8 cellular contexts compared by ENCODE assay signal in the genomic region with DNA sequence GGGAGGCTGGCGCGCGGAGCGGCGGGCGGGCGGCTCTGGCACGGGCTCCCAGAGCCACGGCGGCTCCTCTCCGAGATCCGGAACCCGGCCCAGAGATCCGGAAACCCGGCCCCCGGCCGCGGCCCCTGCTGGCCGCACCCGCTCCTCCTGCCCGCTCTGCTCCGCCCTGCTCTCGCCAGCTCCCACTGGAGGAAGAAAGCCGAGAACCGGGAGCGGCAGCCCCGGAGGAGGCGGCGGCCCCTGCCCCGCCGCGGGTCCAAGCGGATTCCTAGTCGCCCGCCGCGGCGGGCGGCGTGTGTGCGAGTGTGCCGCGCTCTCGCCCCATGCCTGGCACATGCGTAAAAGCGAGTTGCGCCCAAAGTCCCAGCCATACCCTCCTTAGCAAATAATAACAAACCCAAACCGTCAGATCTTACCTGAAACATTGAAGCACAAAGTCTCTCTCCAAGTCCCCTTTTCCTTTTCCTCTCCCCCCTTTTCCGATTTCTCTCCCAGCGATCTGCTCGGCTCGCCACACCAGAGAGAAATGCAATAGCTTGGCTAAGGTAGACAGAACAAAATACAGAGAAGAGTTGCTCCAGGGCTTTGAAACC.
DNase-seq lines count a peak whose midpoint lies in the region; ATAC-seq and TF ChIP-seq lines count a peak whose summit lies in the region.

No MANE protein-coding gene starts in this region.

- H3K36me3 ChIP-seq in neural cell (ENCODE audit: insufficient read depth, low read length) = no peaks in the 10 kb centered on the region

- peak; percentile 54 for TF ChIP-seq RAD21 in neural cell (conservative IDR thresholded peaks at IDR 0.05)

- H2AFZ ChIP-seq in neural cell (ENCODE audit: low read depth, low read length) = peak overlapping the region; percentile 34

- H3K4me2 ChIP-seq in neural cell (ENCODE audit: low read length) = peak overlapping the region; percentile 88

- no peak overlapping the region for H3K27ac Mint-ChIP-seq in activated T-cell treated with anti-CD3 and anti-CD28 coated beads, Interleukin-2, amount 50 U/mL, for 24 hours
- H3K27ac Mint-ChIP-seq in activated T-helper 1 cell treated with anti-CD3 and anti-CD28 coated beads, Interleukin-12 subunit alpha, Interleukin-12 subunit beta, Interleukin-2, Interleukin-4 antibody, amounts not matched to agents 30 ng/mL and 10 ng/mL and 1 ng/mL, durations not matched to agents 14 hours and 24 hours and 36 hours = no peak overlapping the region

- peak; percentile 38 for DNase-seq in activated T-cell treated with anti-CD3 and anti-CD28 coated beads, Interleukin-2, amount 50 U/mL, for 24 hours
- no peak for DNase-seq in activated T-cell treated with anti-CD3 and anti-CD28 coated beads, Interleukin-2, amount 50 U/mL, for 1 hour
- DNase-seq in NCI-H2171 treated with DMSO at 0.1 percent for 48 hours (lab: John Stamatoyannopoulos, UW) = peak; percentile 81
- no peak for DNase-seq in activated T-helper 1 cell treated with anti-CD3 and anti-CD28 coated beads, Interleukin-12 subunit alpha, Interleukin-12 subunit beta, Interleukin-2, Interleukin-4 antibody, amounts not matched to agents 30 ng/mL and 10 ng/mL and 1 ng/mL, durations not matched to agents 14 hours and 24 hours and 36 hours (ENCODE audit: low spot score)
- DNase-seq in globus pallidus (ENCODE audit: low spot score) = peak; percentile 79
- no peak for DNase-seq in activated CD4-positive, CD25-positive, alpha-beta regulatory T cell treated with anti-CD3 and anti-CD28 coated beads, Interleukin-2, amount 50 U/mL, for 72 hours

- intact Hi-C loops in activated T-helper 1 cell treated with anti-CD3 and anti-CD28 coated beads, Interleukin-12 subunit alpha, Interleukin-12 subunit beta, Interleukin-2, Interleukin-4 antibody, amounts not matched to agents 30 ng/mL and 10 ng/mL and 1 ng/mL, durations not matched to agents 14 hours and 24 hours and 36 hours (cut with micrococcal nuclease) = no loop called here

- peak; percentile 76 for ATAC-seq in HG02642 (IDR thresholded peaks at IDR 0.05; ENCODE audit: poor library complexity, unreplicated experiment)

- H3F3A ChIP-seq in neural cell (ENCODE audit: insufficient read depth, low read length, poor library complexity, severe bottlenecking) = peaks cover 7% of the 10 kb centered on the region

- peak overlapping the region; percentile 71 for H3K4me3 Mint-ChIP-seq in activated T-cell treated with anti-CD3 and anti-CD28 coated beads, Interleukin-2, amount 50 U/mL, for 24 hours
- H3K4me3 Mint-ChIP-seq in activated T-helper 1 cell treated with anti-CD3 and anti-CD28 coated beads, Interleukin-12 subunit alpha, Interleukin-12 subunit beta, Interleukin-2, Interleukin-4 antibody, amounts not matched to agents 30 ng/mL and 10 ng/mL and 1 ng/mL, durations not matched to agents 14 hours and 24 hours and 36 hours = peak overlapping the region; percentile 80

- peaks cover 11% of the 10 kb centered on the region for H3K4me1 Mint-ChIP-seq in activated T-cell treated with anti-CD3 and anti-CD28 coated beads, Interleukin-2, amount 50 U/mL, for 24 hours (ENCODE audit: low read depth)
- H3K4me1 Mint-ChIP-seq in activated T-helper 1 cell treated with anti-CD3 and anti-CD28 coated beads, Interleukin-12 subunit alpha, Interleukin-12 subunit beta, Interleukin-2, Interleukin-4 antibody, amounts not matched to agents 30 ng/mL and 10 ng/mL and 1 ng/mL, durations not matched to agents 14 hours and 24 hours and 36 hours (ENCODE audit: low read depth) = peaks cover 18% of the 10 kb centered on the region

- peaks cover 72% of the 10 kb centered on the region for H3K27me3 Mint-ChIP-seq in activated T-cell treated with anti-CD3 and anti-CD28 coated beads, Interleukin-2, amount 50 U/mL, for 24 hours
- H3K27me3 Mint-ChIP-seq in activated T-helper 1 cell treated with anti-CD3 and anti-CD28 coated beads, Interleukin-12 subunit alpha, Interleukin-12 subunit beta, Interleukin-2, Interleukin-4 antibody, amounts not matched to agents 30 ng/mL and 10 ng/mL and 1 ng/mL, durations not matched to agents 14 hours and 24 hours and 36 hours (ENCODE audit: insufficient read depth) = peaks cover 71% of the 10 kb centered on the region

- peaks cover 3% of the 10 kb centered on the region for H3K79me2 ChIP-seq in neural cell (replicated peaks; ENCODE audit: insufficient read depth, low read length)

- H3K9me3 Mint-ChIP-seq in activated T-cell treated with anti-CD3 and anti-CD28 coated beads, Interleukin-2, amount 50 U/mL, for 24 hours = no peaks in the 10 kb centered on the region
- H3K9me3 Mint-ChIP-seq in activated T-helper 1 cell treated with anti-CD3 and anti-CD28 coated beads, Interleukin-12 subunit alpha, Interleukin-12 subunit beta, Interleukin-2, Interleukin-4 antibody, amounts not matched to agents 30 ng/mL and 10 ng/mL and 1 ng/mL, durations not matched to agents 14 hours and 24 hours and 36 hours = no peaks in the 10 kb centered on the region

- H3K27me3 ChIP-seq in neural cell (ENCODE audit: insufficient read depth, low read depth, low read length) = no peaks in the 10 kb centered on the region

- no peaks in the 10 kb centered on the region for H3K36me3 Mint-ChIP-seq in activated T-cell treated with anti-CD3 and anti-CD28 coated beads, Interleukin-2, amount 50 U/mL, for 24 hours (ENCODE audit: low read depth)
- peaks cover 1% of the 10 kb centered on the region for H3K36me3 Mint-ChIP-seq in activated T-helper 1 cell treated with anti-CD3 and anti-CD28 coated beads, Interleukin-12 subunit alpha, Interleukin-12 subunit beta, Interleukin-2, Interleukin-4 antibody, amounts not matched to agents 30 ng/mL and 10 ng/mL and 1 ng/mL, durations not matched to agents 14 hours and 24 hours and 36 hours (ENCODE audit: low read depth)

- peak overlapping the region; percentile 77 for H3K4me3 ChIP-seq in neural cell (ENCODE audit: low read length)

- H3K27ac ChIP-seq in neural cell (ENCODE audit: low read length) = peak overlapping the region; percentile 89

- no peak for TF ChIP-seq EP300 in neural cell (conservative IDR thresholded peaks at IDR 0.05; ENCODE audit: poor library complexity, severe bottlenecking)

- H4K20me1 ChIP-seq in neural cell (ENCODE audit: insufficient read depth) = no peaks in the 10 kb centered on the region

- H3K9me3 ChIP-seq in neural cell (ENCODE audit: low read length) = no peaks in the 10 kb centered on the region

- TF ChIP-seq CTCF in neural cell (IDR thresholded peaks at IDR 0.05; ENCODE audit: poor library complexity, severe bottlenecking) = peak; percentile 34

- no peaks in the 10 kb centered on the region for H3K9me2 ChIP-seq in neural cell (ENCODE audit: insufficient read depth, low read length)

- peak overlapping the region; percentile 92 for H3K9ac ChIP-seq in neural cell (ENCODE audit: low read length)

TF ChIP-seq in neural cell, 6 proteins besides CTCF, POLR2A, EP300 and RAD21:
- TF ChIP-seq SMC3 (conservative IDR thresholded peaks at IDR 0.05; ENCODE audit: poor library complexity) (peak; percentile 61), POLR2AphosphoS5 (IDR thresholded peaks at IDR 0.05) (peak; percentile 19), REST (IDR thresholded peaks at IDR 0.05; ENCODE audit: borderline replicate concordance) (no peak), MXI1 (conservative IDR thresholded peaks at IDR 0.05; ENCODE audit: poor library complexity, severe bottlenecking) (peak; percentile 83)

Comparison
In these comparisons a context has a peak if more than half of its experiments do, and no peak if none do; other contexts are left out.
1. DNase-seq: peak in activated T-cell treated with anti-CD3 and anti-CD28 coated beads, Interleukin-2, amount 50 U/mL, for 24 hours (single experiment), NCI-H2171 treated with DMSO at 0.1 percent for 48 hours (single experiment) and globus pallidus (single experiment); none in activated T-cell treated with anti-CD3 and anti-CD28 coated beads, Interleukin-2, amount 50 U/mL, for 1 hour (single experiment), activated T-helper 1 cell treated with anti-CD3 and anti-CD28 coated beads, Interleukin-12 subunit alpha, Interleukin-12 subunit beta, Interleukin-2, Interleukin-4 antibody, amounts not matched to agents 30 ng/mL and 10 ng/mL and 1 ng/mL, durations not matched to agents 14 hours and 24 hours and 36 hours (single experiment) and activated CD4-positive, CD25-positive, alpha-beta regulatory T cell treated with anti-CD3 and anti-CD28 coated beads, Interleukin-2, amount 50 U/mL, for 72 hours (single experiment).